Comparison of ENCODE assay signal across 13 cellular contexts in genomic region chr1:43651922-43652321, GRCh38. TPM values are rescaled to one million over a fixed set of nuclear protein-coding genes. Genes with fewer than 3 reads are reported as not detected.
A peak's percentile ranks its signal among the peaks of the same experiment; 100 is the strongest.
DNase-seq lines count a peak whose midpoint lies in the region; ATAC-seq and TF ChIP-seq lines count a peak whose summit lies in the region.
"Had no signal": no experiment of that assay in that cellular context is flagged by ENCODE, and none has a peak within 500 bp of the region (broad histone marks: within the 10 kb centered on the region; RNA-seq: fewer than 3 reads in every experiment).

No MANE protein-coding gene starts in this region.

- no peak for TF ChIP-seq EP300 in transverse colon (IDR thresholded peaks at IDR 0.05; ENCODE audit: low read depth)

- H3K27me3 ChIP-seq in adipocyte (replicated peaks; ENCODE audit: control insufficient read depth, insufficient read depth, low read length) = no peaks in the 10 kb centered on the region
- no peaks in the 10 kb centered on the region for H3K27me3 ChIP-seq in kidney epithelial cell (ENCODE audit: control insufficient read depth, insufficient read depth, low read length)
- H3K27me3 ChIP-seq in transverse colon = no peaks in the 10 kb centered on the region
- no peaks in the 10 kb centered on the region for H3K27me3 ChIP-seq in brain microvascular endothelial cell (replicated peaks)
- H3K27me3 ChIP-seq: ovary, tibial nerve had no signal

- H3K4me1 ChIP-seq in adipocyte (ENCODE audit: control insufficient read depth, insufficient read depth, low read length) (peaks cover 24% of the 10 kb centered on the region), transverse colon (peaks cover 15 to 41% (median 18%) of the 10 kb centered on the region in 4 donors)

- TF ChIP-seq POLR2A in transverse colon (IDR thresholded peaks at IDR 0.05) = no peak

- intact Hi-C loops in transverse colon (cut with DNase I; ENCODE audit: low total_unique reads) = no loop called here

- ATAC-seq in activated T-cell treated with anti-CD3 and anti-CD28 coated beads, Interleukin-2, amount 50 U/mL, for 4 hours = no peak
- no peak for ATAC-seq in GM18870 (IDR thresholded peaks at IDR 0.05; ENCODE audit: unreplicated experiment)

- H3K9ac ChIP-seq in adipocyte (ENCODE audit: low read length) = peak overlapping the region; percentile 92

- TF ChIP-seq CTCF in kidney epithelial cell (IDR thresholded peaks at IDR 0.05; ENCODE audit: insufficient read depth, low read length, poor library complexity, severe bottlenecking) = no peak
- TF ChIP-seq CTCF in transverse colon (IDR thresholded peaks at IDR 0.05) = no peak
- no peak for TF ChIP-seq CTCF in brain microvascular endothelial cell (IDR thresholded peaks at IDR 0.05; ENCODE audit: low read depth, low read length, missing control alignments)

- no peaks in the 10 kb centered on the region for H3K9me3 Mint-ChIP-seq in activated T-cell treated with anti-CD3 and anti-CD28 coated beads, Interleukin-2, amount 50 U/mL, for 4 hours

- H3K9me3 ChIP-seq in adipocyte (ENCODE audit: control insufficient read depth, low read length) (no peaks in the 10 kb centered on the region), transverse colon (no peaks in the 10 kb centered on the region)
- H3K9me3 ChIP-seq: ovary, tibial nerve had no signal

- H3K36me3 Mint-ChIP-seq in activated T-cell treated with anti-CD3 and anti-CD28 coated beads, Interleukin-2, amount 50 U/mL, for 4 hours (ENCODE audit: insufficient read depth) = peaks cover 20% of the 10 kb centered on the region

- H3K27me3 Mint-ChIP-seq in activated T-cell treated with anti-CD3 and anti-CD28 coated beads, Interleukin-2, amount 50 U/mL, for 4 hours (ENCODE audit: low read depth) = no peaks in the 10 kb centered on the region

- H3K36me3 ChIP-seq in adipocyte (ENCODE audit: control insufficient read depth, insufficient read depth, low read length, severe bottlenecking) (peaks cover 39% of the 10 kb centered on the region), kidney epithelial cell (ENCODE audit: control insufficient read depth, insufficient read depth, low read length) (peaks cover 6% of the 10 kb centered on the region), transverse colon (peaks cover 0 to 34% (median 13%) of the 10 kb centered on the region in 4 donors), brain microvascular endothelial cell (replicated peaks) (peaks cover 26% of the 10 kb centered on the region)
- H3K36me3 ChIP-seq: ovary had no signal

- H3K27ac ChIP-seq in transverse colon = peak overlapping the region; percentile 93 to 94 (median 94)
- no peak overlapping the region for H3K27ac ChIP-seq in brain microvascular endothelial cell
- H3K27ac ChIP-seq: ovary, tibial nerve had no signal

- 43 to 74% methylated on average over 3 of the region's 3 CpGs for WGBS in transverse colon (ENCODE audit: low coverage in 1 of 2), 2 donors

- peak overlapping the region; percentile 99 for H3K4me3 Mint-ChIP-seq in activated T-cell treated with anti-CD3 and anti-CD28 coated beads, Interleukin-2, amount 50 U/mL, for 4 hours

- in situ Hi-C loops in transverse colon (cut with MboI; ENCODE audit: low pct_ligation_motif_present in 1 of 4, low pct_unique_long_range_greater_than_20kb in 1 of 4, low sequenced_read_pairs in 3 of 4) (no loop called here), brain microvascular endothelial cell (cut with HindIII; ENCODE audit: low pct_ligation_motif_present, low sequenced_read_pairs) (no loop called here)

- no peak for DNase-seq in activated T-cell treated with anti-CD3 and anti-CD28 coated beads, Interleukin-2, amount 50 U/mL, for 4 hours
- no peak for DNase-seq in activated T-cell treated with anti-CD3 and anti-CD28 coated beads, Interleukin-2, amount 50 U/mL, for 1 hour
- DNase-seq in adipocyte (ENCODE audit: low read depth) (peak; percentile 19), kidney epithelial cell (ENCODE audit: low read depth) (no peak), transverse colon (peak; percentile 24), brain microvascular endothelial cell (no peak), A172 (ENCODE audit: low spot score) (no peak)
- DNase-seq: COR-L47, cortex of kidney, ovary, SW 1271 had no signal

- H3K4me1 Mint-ChIP-seq in activated T-cell treated with anti-CD3 and anti-CD28 coated beads, Interleukin-2, amount 50 U/mL, for 4 hours (ENCODE audit: low read depth) = peaks cover 29% of the 10 kb centered on the region

- H3K4me3 ChIP-seq in adipocyte (ENCODE audit: low read length) = peak overlapping the region; percentile 93
- peak overlapping the region; percentile 58 for H3K4me3 ChIP-seq in kidney epithelial cell (ENCODE audit: low read depth, low read length)
- peak overlapping the region in 3 of 4 donors; percentile 62 to 84 (median 75) for H3K4me3 ChIP-seq in transverse colon
- no peak overlapping the region for H3K4me3 ChIP-seq in brain microvascular endothelial cell (ENCODE audit: low read depth, low read length)

RNA-seq across cellular contexts. Expression of gene KDM4A, which starts 2.0 kb away (rescaled TPM):
- 10 to 100 TPM; 17.9 to 30.8 (median 27.5) TPM for total RNA-seq in activated T-cell treated with anti-CD3 and anti-CD28 coated beads, Interleukin-2, amount 50 U/mL, for 4 hours
- total RNA-seq in kidney epithelial cell = 42.9 and 48.4 TPM in 2 replicates
- 10 to 100 TPM; 27.3 to 55.4 (median 45.4) TPM for total RNA-seq in transverse colon
- 21.8 and 26.2 TPM in 2 replicates for total RNA-seq in A172 (2014; rRNA removed; shearing (Covaris generic))

RNA-seq across cellular contexts. Expression of gene ST3GAL3, which starts 55.4 kb away (rescaled TPM):
- 1 to 10 TPM; 5.7 to 6.6 (median 6.3) TPM for total RNA-seq in activated T-cell treated with anti-CD3 and anti-CD28 coated beads, Interleukin-2, amount 50 U/mL, for 4 hours
- 13.8 and 15.0 TPM in 2 replicates for total RNA-seq in kidney epithelial cell
- total RNA-seq in transverse colon = 10 to 100 TPM in 2 of 4 donors, 1 to 10 TPM in 2; 4.8 to 23.9 (median 9.7) TPM
- 7.4 and 8.9 TPM in 2 replicates for total RNA-seq in A172 (2014; rRNA removed; shearing (Covaris generic))

Comparison
In these comparisons a context has a peak if more than half of its experiments do, and no peak if none do; other contexts are left out.
1. DNase-seq: peak in adipocyte (single experiment) and transverse colon (single experiment); none in activated T-cell treated with anti-CD3 and anti-CD28 coated beads, Interleukin-2, amount 50 U/mL, for 4 hours (single experiment), activated T-cell treated with anti-CD3 and anti-CD28 coated beads, Interleukin-2, amount 50 U/mL, for 1 hour (single experiment), kidney epithelial cell (single experiment), brain microvascular endothelial cell (single experiment) and A172 (single experiment).